ENCODE assay signal across 18 cellular contexts in genomic region chr17:41656249-41657023, GRCh38. TPM values are rescaled to one million over a fixed set of nuclear protein-coding genes. Genes with fewer than 3 reads are reported as not detected.
DNase-seq lines count a peak whose midpoint lies in the region; ATAC-seq and TF ChIP-seq lines count a peak whose summit lies in the region.
"Had no signal": no experiment of that assay in that cellular context is flagged by ENCODE, and none has a peak within 500 bp of the region (broad histone marks: within the 10 kb centered on the region; RNA-seq: fewer than 3 reads in every experiment).

No MANE protein-coding gene starts in this region.

- H3K79me2 ChIP-seq in neural progenitor cell (ENCODE audit: low read depth) = no peaks in the 10 kb centered on the region

- in situ Hi-C loops in transverse colon (cut with MboI; ENCODE audit: low pct_ligation_motif_present in 1 of 4, low pct_unique_long_range_greater_than_20kb in 1 of 4, low sequenced_read_pairs in 3 of 4) = loop anchor here (25.0 kb wide), 2 partner anchors 844 to 1044 kb away; partner anchors contain the start of gene KRT10 (in 2 of the 4)

- no peaks in the 10 kb centered on the region for H4K20me1 ChIP-seq in neural progenitor cell (ENCODE audit: low read depth)

- no peak overlapping the region for H3K9ac ChIP-seq in neural progenitor cell

- TF ChIP-seq CTCF in Peyer's patch (IDR thresholded peaks at IDR 0.05) (no peak), esophagus squamous epithelium (IDR thresholded peaks at IDR 0.05) (no peak), neural progenitor cell (IDR thresholded peaks at IDR 0.05) (no peak), transverse colon (IDR thresholded peaks at IDR 0.05) (no peak), osteocyte (IDR thresholded peaks at IDR 0.05) (no peak)

- H3K4me1 ChIP-seq in Peyer's patch (peaks cover 0 to 58% (median 17%) of the 10 kb centered on the region in 4 donors), esophagus squamous epithelium (peaks cover 52 to 98% (median 69%) of the 10 kb centered on the region in 3 donors), neural progenitor cell (peaks cover 13% of the 10 kb centered on the region), transverse colon (peaks cover 33 to 65% (median 55%) of the 10 kb centered on the region in 4 donors)

- WGBS in esophagus squamous epithelium, 2 donors = 51 to 58% methylated on average over 6 to 8 of the region's 16 CpGs
- whole genome bisulfite sequencing in transverse colon (ENCODE audit: low coverage in 1 of 2), 2 donors = 74 to 100% methylated on average over 2 to 14 of the region's 16 CpGs

- TF ChIP-seq POLR2A in Peyer's patch (IDR thresholded peaks at IDR 0.05) = no peak
- no peak for TF ChIP-seq POLR2A in esophagus squamous epithelium (IDR thresholded peaks at IDR 0.05)
- no peak for TF ChIP-seq POLR2A in transverse colon (IDR thresholded peaks at IDR 0.05)

- H3K36me3 ChIP-seq in Peyer's patch (no peaks in the 10 kb centered on the region), esophagus squamous epithelium (no peaks in the 10 kb centered on the region), neural progenitor cell (no peaks in the 10 kb centered on the region), transverse colon (no peaks in the 10 kb centered on the region)

- peak in 1 of 3 donors; percentile 69 for DNase-seq in Peyer's patch
- no peak for DNase-seq in esophagus squamous epithelium (lab: John Stamatoyannopoulos, UW)
- no peak for DNase-seq in neural progenitor cell (ENCODE audit: low spot score)
- DNase-seq in transverse colon = no peak
- DNase-seq in HUDEP-2 (lab: John Stamatoyannopoulos, UW; ENCODE audit: unreplicated experiment in 76 of 76) = no peak
- no peak for DNase-seq in osteocyte (ENCODE audit: extremely low spot score, unreplicated experiment)
- no peak for DNase-seq in COLO829 (ENCODE audit: low spot score)
- DNase-seq: activated CD4-positive, alpha-beta T cell treated with anti-CD3 and anti-CD28 coated beads, Interleukin-2, amount 10 ng/mL, durations not matched to agents 7 days and 5 days; activated naive CD4-positive, alpha-beta T cell treated with anti-CD3 and anti-CD28 coated beads, Interleukin-2, amount 50 U/mL, for 16 hours; activated T-cell treated with anti-CD3 and anti-CD28 coated beads, Interleukin-2, amount 50 U/mL, for 1 hour; HCEC 1CT had no signal

- ATAC-seq in HG03354 (IDR thresholded peaks at IDR 0.05; ENCODE audit: poor library complexity, severe bottlenecking, unreplicated experiment) = no peak
- ATAC-seq: SK-N-SH treated with all-trans-retinoic acid at 6 μM for 48 hours had no signal

- no peaks in the 10 kb centered on the region for H3F3A ChIP-seq in neural progenitor cell (ENCODE audit: low read depth)

- intact Hi-C loops in esophagus squamous epithelium (cut with DNase I) (no loop called here), transverse colon (cut with DNase I; ENCODE audit: low total_unique reads) (no loop called here)

- H3K4me1 Mint-ChIP-seq in neural progenitor cell (peaks cover 5% of the 10 kb centered on the region), osteocyte (ENCODE audit: unreplicated experiment) (no peaks in the 10 kb centered on the region)
- H3K4me1 Mint-ChIP-seq: activated CD4-positive, alpha-beta T cell treated with anti-CD3 and anti-CD28 coated beads, Interleukin-2, amount 10 ng/mL, durations not matched to agents 7 days and 5 days had no signal

- H3K4me3 ChIP-seq in Peyer's patch (no peak overlapping the region), esophagus squamous epithelium (no peak overlapping the region), neural progenitor cell (no peak overlapping the region), transverse colon (no peak overlapping the region)

- no peaks in the 10 kb centered on the region for H3K9me3 ChIP-seq in Peyer's patch
- no peaks in the 10 kb centered on the region for H3K9me3 ChIP-seq in esophagus squamous epithelium
- H3K9me3 ChIP-seq in neural progenitor cell (ENCODE audit: low read depth) = no peaks in the 10 kb centered on the region
- no peaks in the 10 kb centered on the region for H3K9me3 ChIP-seq in transverse colon

- H3K9me3 Mint-ChIP-seq in neural progenitor cell (no peaks in the 10 kb centered on the region), osteocyte (ENCODE audit: unreplicated experiment) (no peaks in the 10 kb centered on the region)
- H3K9me3 Mint-ChIP-seq: activated CD4-positive, alpha-beta T cell treated with anti-CD3 and anti-CD28 coated beads, Interleukin-2, amount 10 ng/mL, durations not matched to agents 7 days and 5 days had no signal

- H3K4me2 ChIP-seq in neural progenitor cell = peak overlapping the region; percentile 7

- H3K36me3 Mint-ChIP-seq in neural progenitor cell (no peaks in the 10 kb centered on the region), osteocyte (ENCODE audit: unreplicated experiment) (peaks cover 2% of the 10 kb centered on the region)
- H3K36me3 Mint-ChIP-seq: brain had no signal

- peak overlapping the region; percentile 89 for H2AFZ ChIP-seq in neural progenitor cell (replicated peaks)

- H3K27me3 ChIP-seq in Peyer's patch = no peaks in the 10 kb centered on the region
- no peaks in the 10 kb centered on the region for H3K27me3 ChIP-seq in esophagus squamous epithelium
- no peaks in the 10 kb centered on the region for H3K27me3 ChIP-seq in neural progenitor cell
- no peaks in the 10 kb centered on the region for H3K27me3 ChIP-seq in transverse colon

- TF ChIP-seq EP300 in transverse colon (IDR thresholded peaks at IDR 0.05; ENCODE audit: low read depth) = no peak

- peaks cover 14% of the 10 kb centered on the region for H3K27me3 Mint-ChIP-seq in neural progenitor cell (ENCODE audit: insufficient read depth, low read depth)
- no peaks in the 10 kb centered on the region for H3K27me3 Mint-ChIP-seq in osteocyte (ENCODE audit: unreplicated experiment)
- H3K27me3 Mint-ChIP-seq: activated CD4-positive, alpha-beta T cell treated with anti-CD3 and anti-CD28 coated beads, Interleukin-2, amount 10 ng/mL, durations not matched to agents 7 days and 5 days had no signal

- H3K4me3 Mint-ChIP-seq in neural progenitor cell (no peak overlapping the region), osteocyte (ENCODE audit: unreplicated experiment) (no peak overlapping the region)
- H3K4me3 Mint-ChIP-seq: activated CD4-positive, alpha-beta T cell treated with anti-CD3 and anti-CD28 coated beads, Interleukin-2, amount 10 ng/mL, durations not matched to agents 7 days and 5 days; brain had no signal

- H3K27ac ChIP-seq in Peyer's patch (peak overlapping the region in 3 of 4 donors; percentile 90 to 99 (median 99)), esophagus squamous epithelium (peak overlapping the region; percentile 95 to 98 (median 97)), neural progenitor cell (no peak overlapping the region), transverse colon (peak overlapping the region; percentile 92 to 95 (median 92))

- H3K27ac Mint-ChIP-seq in neural progenitor cell (peak overlapping the region; percentile 74), osteocyte (ENCODE audit: unreplicated experiment) (no peak overlapping the region)
- H3K27ac Mint-ChIP-seq: activated CD4-positive, alpha-beta T cell treated with anti-CD3 and anti-CD28 coated beads, Interleukin-2, amount 10 ng/mL, durations not matched to agents 7 days and 5 days had no signal

RNA-seq across cellular contexts. Expression of gene KRT17, which starts 32.1 kb away (rescaled TPM):
- total RNA-seq in Peyer's patch (1 to 10 TPM in 1 of 4 donors, not detected in 3; 2.7 TPM), esophagus squamous epithelium (1,000 to 10,000 TPM in 1 of 4 donors, 10 to 100 TPM in 3; 45.8 to 2,552 (median 75.7) TPM), neural progenitor cell (ENCODE audit: low replicate concordance) (not detected in 2 replicates), transverse colon (10 to 100 TPM in 1 of 4 donors, not detected in 3; 37.6 TPM), osteocyte (40.5 and 43.2 TPM in 2 replicates)

RNA-seq across cellular contexts. Expression of gene EIF1, which starts 32.2 kb away (rescaled TPM):
- total RNA-seq in Peyer's patch (100 to 1,000 TPM; 123 to 226 (median 188) TPM), esophagus squamous epithelium (100 to 1,000 TPM in 3 of 4 donors, 10 to 100 TPM in 1; 96.5 to 311 (median 223) TPM), neural progenitor cell (ENCODE audit: low replicate concordance) (60.7 and 91.4 TPM in 2 replicates), transverse colon (100 to 1,000 TPM in 3 of 4 donors, 10 to 100 TPM in 1; 93.3 to 520 (median 241) TPM), osteocyte (1,019 and 1,057 TPM in 2 replicates)

RNA-seq across cellular contexts. Expression of gene KRT16, which starts 43.9 kb away (rescaled TPM):
- total RNA-seq in Peyer's patch (not detected), esophagus squamous epithelium (1,000 to 10,000 TPM in 2 of 4 donors, 100 to 1,000 TPM in 2; 156 to 6,712 (median 1,275) TPM), neural progenitor cell (ENCODE audit: low replicate concordance) (not detected in 2 replicates), transverse colon (under 1 TPM in 1 of 4 donors, not detected in 3; 0.79 TPM), osteocyte (1.3 and 1.4 TPM in 2 replicates)
- total RNA-seq: activated CD4-positive, alpha-beta T cell treated with anti-CD3 and anti-CD28 coated beads, Interleukin-2, amount 10 ng/mL, durations not matched to agents 7 days and 5 days; dermis microvascular lymphatic vessel endothelial cell; NCI-H460 had no signal

RNA-seq across cellular contexts. Expression of gene GAST, which starts 55.7 kb away (rescaled TPM):
- total RNA-seq in Peyer's patch (not detected), esophagus squamous epithelium (not detected), neural progenitor cell (ENCODE audit: low replicate concordance) (not detected in 2 replicates), transverse colon (not detected), osteocyte (not detected in 2 replicates)
- total RNA-seq: activated CD4-positive, alpha-beta T cell treated with anti-CD3 and anti-CD28 coated beads, Interleukin-2, amount 10 ng/mL, durations not matched to agents 7 days and 5 days; dermis microvascular lymphatic vessel endothelial cell; M059J; NCI-H460; pulmonary artery endothelial cell had no signal

Comparison
In these comparisons a context has a peak if more than half of its experiments do, and no peak if none do; other contexts are left out.
1. RNA of gene KRT16, which starts 43.9 kb away (total RNA-seq): 156 to 6,712 TPM in esophagus squamous epithelium; 1.3 to 1.4 TPM in osteocyte, not detected in Peyer's patch, not detected in neural progenitor cell and 0.79 TPM in transverse colon; every median in the first group is over 10 times any median in the second.